ENCODE assay signal across 14 cellular contexts in genomic region chr19:51448011-51448744, GRCh38.
DNase-seq lines count a peak whose midpoint lies in the region; ATAC-seq lines count a peak whose summit lies in the region.
"Had no signal": no experiment of that assay in that cellular context is flagged by ENCODE, and none has a peak within 500 bp of the region (broad histone marks: within the 10 kb centered on the region; RNA-seq: fewer than 3 reads in every experiment).

No MANE protein-coding gene starts in this region.

- no peaks in the 10 kb centered on the region for H3K27me3 Mint-ChIP-seq in T-helper 2 cell treated with Interferon-gamma antibody and Interleukin-4, amounts not matched to agents 5 μg/mL and 100 μg/mL, for 36 hours (ENCODE audit: low read depth)

- H4K20me1 ChIP-seq in BLaER1, result no peaks in the 10 kb centered on the region

- H3K9ac ChIP-seq in BLaER1, result no peak overlapping the region

- H3K27me3 ChIP-seq in BLaER1, result no peaks in the 10 kb centered on the region
- H3K27me3 ChIP-seq: adrenal gland, uterus had no signal

- no peak overlapping the region for H3K27ac ChIP-seq in BLaER1
- H3K27ac ChIP-seq: adrenal gland, uterus had no signal

- H3K4me2 ChIP-seq in BLaER1, result peak overlapping the region; percentile 69

- H3K4me1 ChIP-seq in BLaER1, result peaks cover 12% of the 10 kb centered on the region
- H3K4me1 ChIP-seq: adrenal gland, uterus had no signal

- H3K9me3 Mint-ChIP-seq in T-helper 2 cell treated with Interferon-gamma antibody and Interleukin-4, amounts not matched to agents 5 μg/mL and 100 μg/mL, for 36 hours, result peaks cover 20% of the 10 kb centered on the region

- peak; percentile 72 for DNase-seq in T-helper 2 cell treated with Interferon-gamma antibody and Interleukin-4, amounts not matched to agents 5 μg/mL and 100 μg/mL, for 36 hours (ENCODE audit: low spot score)
- peak; percentile 12 for DNase-seq in activated T-helper 9 cell treated with anti-CD3 and anti-CD28 coated beads, Interleukin-2, amount 50 U/mL, for 16 hours (ENCODE audit: low read depth)
- peak; percentile 46 to 61 for DNase-seq in stimulated activated CD4-positive, alpha-beta T cell treated with anti-CD3 and anti-CD28 coated beads, Interleukin-15, amount 100 ng/mL, for 48 hours (ENCODE audit: low read depth in 2 of 2)
- DNase-seq in NCI-H748 (lab: John Stamatoyannopoulos, UW; ENCODE audit: unreplicated experiment), result no peak
- DNase-seq in DMS114 treated with DMSO at 0.1 percent for 48 hours (lab: John Stamatoyannopoulos, UW; ENCODE audit: unreplicated experiment), result no peak
- DNase-seq in globus pallidus (ENCODE audit: low spot score), result no peak
- DNase-seq: adrenal gland, midbrain, NCI-H226, uterus had no signal

- peak overlapping the region; percentile 46 for H3K27ac Mint-ChIP-seq in T-helper 2 cell treated with Interferon-gamma antibody and Interleukin-4, amounts not matched to agents 5 μg/mL and 100 μg/mL, for 36 hours
- H3K27ac Mint-ChIP-seq: progenitor cell of endocrine pancreas had no signal

- H3K4me1 Mint-ChIP-seq in T-helper 2 cell treated with Interferon-gamma antibody and Interleukin-4, amounts not matched to agents 5 μg/mL and 100 μg/mL, for 36 hours (ENCODE audit: low read depth), result peaks cover 34% of the 10 kb centered on the region

- peaks cover 10% of the 10 kb centered on the region for H3K36me3 Mint-ChIP-seq in T-helper 2 cell treated with Interferon-gamma antibody and Interleukin-4, amounts not matched to agents 5 μg/mL and 100 μg/mL, for 36 hours (ENCODE audit: low read depth)

- no peaks in the 10 kb centered on the region for H3K36me3 ChIP-seq in BLaER1
- H3K36me3 ChIP-seq: adrenal gland, uterus had no signal

- peaks cover 16% of the 10 kb centered on the region for H3K9me3 ChIP-seq in BLaER1
- H3K9me3 ChIP-seq: adrenal gland, uterus had no signal

- ATAC-seq in HG03045 (IDR thresholded peaks at IDR 0.05; ENCODE audit: unreplicated experiment), result no peak
- ATAC-seq: Panc1 had no signal

- peak overlapping the region; percentile 76 for H3K4me3 Mint-ChIP-seq in T-helper 2 cell treated with Interferon-gamma antibody and Interleukin-4, amounts not matched to agents 5 μg/mL and 100 μg/mL, for 36 hours

- H3K4me3 ChIP-seq in BLaER1, result no peak overlapping the region; the same call in 1 of the 2 replicates
- H3K4me3 ChIP-seq: adrenal gland, uterus had no signal

Comparison
In these comparisons a context has a peak if more than half of its experiments do, and no peak if none do; other contexts are left out.
1. DNase-seq: peak in T-helper 2 cell treated with Interferon-gamma antibody and Interleukin-4, amounts not matched to agents 5 μg/mL and 100 μg/mL, for 36 hours (single experiment), activated T-helper 9 cell treated with anti-CD3 and anti-CD28 coated beads, Interleukin-2, amount 50 U/mL, for 16 hours (single experiment) and stimulated activated CD4-positive, alpha-beta T cell treated with anti-CD3 and anti-CD28 coated beads, Interleukin-15, amount 100 ng/mL, for 48 hours (2 of 2); none in NCI-H748 (single experiment), DMS114 treated with DMSO at 0.1 percent for 48 hours (single experiment) and globus pallidus (single experiment).